8 cellular contexts compared by ENCODE assay signal in genomic region chr16:1972490-1972877, GRCh38.
DNase-seq lines count a peak whose midpoint lies in the region; ATAC-seq and TF ChIP-seq lines count a peak whose summit lies in the region.

No MANE protein-coding gene starts in this region.

- no peaks in the 10 kb centered on the region for H3K9me2 ChIP-seq in SU-DHL-6 (replicated peaks; ENCODE audit: insufficient read depth, low read length)

- peaks cover 9% of the 10 kb centered on the region for H3K4me1 ChIP-seq in rectal smooth muscle tissue (ENCODE audit: control insufficient read depth, insufficient read depth, low read length)

- H3K4me3 Mint-ChIP-seq in T-helper 1 cell treated with Interleukin-12 subunit alpha and Interleukin-12 subunit beta and Interleukin-4 antibody, amounts not matched to agents 30 μg/mL and 1 μg/mL, for 36 hours: peak overlapping the region; percentile 90

- H3K9me3 Mint-ChIP-seq in T-helper 1 cell treated with Interleukin-12 subunit alpha and Interleukin-12 subunit beta and Interleukin-4 antibody, amounts not matched to agents 30 μg/mL and 1 μg/mL, for 36 hours: no peaks in the 10 kb centered on the region

- H3K9ac ChIP-seq in SU-DHL-6 (ENCODE audit: low read length) (peak overlapping the region; percentile 99), rectal smooth muscle tissue (ENCODE audit: low read length) (peak overlapping the region; percentile 62)

- H3K27ac ChIP-seq in SU-DHL-6 (ENCODE audit: low read depth, low read length): no peak overlapping the region
- H3K27ac ChIP-seq in rectal smooth muscle tissue (ENCODE audit: low read depth, low read length): no peak overlapping the region

- H3K27ac Mint-ChIP-seq in T-helper 1 cell treated with Interleukin-12 subunit alpha and Interleukin-12 subunit beta and Interleukin-4 antibody, amounts not matched to agents 30 μg/mL and 1 μg/mL, for 36 hours: peak overlapping the region; percentile 32

- no peak for DNase-seq in T-helper 1 cell
- DNase-seq in fibroblast of mammary gland (ENCODE audit: low read depth): no peak
- DNase-seq in T1000 (lab: John Stamatoyannopoulos, UW): no peak

- peaks cover 16% of the 10 kb centered on the region for H3K4me1 Mint-ChIP-seq in T-helper 1 cell treated with Interleukin-12 subunit alpha and Interleukin-12 subunit beta and Interleukin-4 antibody, amounts not matched to agents 30 μg/mL and 1 μg/mL, for 36 hours (ENCODE audit: low read depth)

- peak overlapping the region; percentile 99 for H3K4me3 ChIP-seq in SU-DHL-6 (ENCODE audit: insufficient read depth, low read length, poor library complexity, severe bottlenecking)
- peak overlapping the region; percentile 82 for H3K4me3 ChIP-seq in fibroblast of mammary gland (ENCODE audit: control insufficient read depth, low read depth, low read length)
- peak overlapping the region; percentile 93 for H3K4me3 ChIP-seq in rectal smooth muscle tissue (ENCODE audit: low read length)

- H3K27me3 Mint-ChIP-seq in T-helper 1 cell treated with Interleukin-12 subunit alpha and Interleukin-12 subunit beta and Interleukin-4 antibody, amounts not matched to agents 30 μg/mL and 1 μg/mL, for 36 hours (ENCODE audit: low read depth): no peaks in the 10 kb centered on the region

- H4K20me1 ChIP-seq in SU-DHL-6 (ENCODE audit: low read depth, low read length): no peaks in the 10 kb centered on the region; the same call in 1 of the 2 replicates

- peak overlapping the region; percentile 95 for H3K4me2 ChIP-seq in SU-DHL-6 (ENCODE audit: low read depth, low read length, poor library complexity, severe bottlenecking)

- ATAC-seq in GM21529 (IDR thresholded peaks at IDR 0.05; ENCODE audit: unreplicated experiment) (no peak), GM18498 (IDR thresholded peaks at IDR 0.05; ENCODE audit: unreplicated experiment) (no peak)

- H3K9me3 ChIP-seq in SU-DHL-6 (ENCODE audit: insufficient read depth, low read length): no peaks in the 10 kb centered on the region

- peaks cover 7% of the 10 kb centered on the region for H3K36me3 Mint-ChIP-seq in T-helper 1 cell treated with Interleukin-12 subunit alpha and Interleukin-12 subunit beta and Interleukin-4 antibody, amounts not matched to agents 30 μg/mL and 1 μg/mL, for 36 hours (ENCODE audit: low read depth)

- H3K27me3 ChIP-seq in SU-DHL-6 (ENCODE audit: low read length): no peaks in the 10 kb centered on the region
- H3K27me3 ChIP-seq in rectal smooth muscle tissue (ENCODE audit: control insufficient read depth, insufficient read depth, low read length): no peaks in the 10 kb centered on the region

- H3K36me3 ChIP-seq in SU-DHL-6 (ENCODE audit: low read length) (no peaks in the 10 kb centered on the region), rectal smooth muscle tissue (ENCODE audit: control insufficient read depth, insufficient read depth, low read length) (peaks cover 28% of the 10 kb centered on the region)

- H2AFZ ChIP-seq in SU-DHL-6 (ENCODE audit: low read depth, low read length, severe bottlenecking): no peak overlapping the region

- TF ChIP-seq CTCF in SU-DHL-6 (IDR thresholded peaks at IDR 0.05; ENCODE audit: insufficient read depth, low read length, poor library complexity, severe bottlenecking) (no peak), fibroblast of mammary gland (conservative IDR thresholded peaks at IDR 0.05; ENCODE audit: control insufficient read depth, insufficient read depth, low read depth, low read length) (no peak)

- H3K79me2 ChIP-seq in SU-DHL-6 (ENCODE audit: insufficient read depth, low read length): peaks cover 22% of the 10 kb centered on the region

- peaks cover 5% of the 10 kb centered on the region; the same call in 1 of the 2 replicates for H3F3A ChIP-seq in SU-DHL-6 (ENCODE audit: insufficient read depth)
